Comparison of ENCODE assay signal across 8 cellular contexts in genomic region chr7:55568613-55569268, GRCh38. TPM values are rescaled to one million over a fixed set of nuclear protein-coding genes. Genes with fewer than 3 reads are reported as not detected.
DNase-seq lines count a peak whose midpoint lies in the region; ATAC-seq, FAIRE-seq and TF ChIP-seq lines count a peak whose summit lies in the region.

No MANE protein-coding gene starts in this region.

- H3K4me1 ChIP-seq in left ventricle myocardium inferior = peaks cover 69% of the 10 kb centered on the region
- H3K4me1 ChIP-seq in right atrium auricular region = peaks cover 5 to 45% of the 10 kb centered on the region in 2 donors
- H3K4me1 ChIP-seq in kidney (ENCODE audit: control insufficient read depth in 1 of 2, insufficient read depth in 1 of 2, low read depth in 1 of 2, low read length in 2 of 2) = peaks cover 26 to 29% of the 10 kb centered on the region in 2 donors
- peaks cover 18% of the 10 kb centered on the region for H3K4me1 ChIP-seq in testis

- no peak for TF ChIP-seq POLR2A in testis (IDR thresholded peaks at IDR 0.05)

- no peaks in the 10 kb centered on the region for H3K27me3 ChIP-seq in left ventricle myocardium inferior (ENCODE audit: low read depth)
- H3K27me3 ChIP-seq in right atrium auricular region = no peaks in the 10 kb centered on the region
- H3K27me3 ChIP-seq in testis = no peaks in the 10 kb centered on the region

- H3K4me3 ChIP-seq in left ventricle myocardium inferior (no peak overlapping the region), right atrium auricular region (no peak overlapping the region), kidney (ENCODE audit: low read length in 2 of 2) (no peak overlapping the region), testis (no peak overlapping the region)

- TF ChIP-seq CTCF in left ventricle myocardium inferior (IDR thresholded peaks at IDR 0.05; ENCODE audit: borderline replicate concordance) (no peak), right atrium auricular region (IDR thresholded peaks at IDR 0.05) (no peak), kidney (IDR thresholded peaks at IDR 0.05; ENCODE audit: borderline replicate concordance, extremely low read depth, insufficient read depth) (no peak), testis (IDR thresholded peaks at IDR 0.05) (no peak)

- peaks cover 72% of the 10 kb centered on the region for H3K4me1 Mint-ChIP-seq in activated CD4-positive, alpha-beta memory T cell treated with anti-CD3 and anti-CD28 coated beads, Interleukin-2, amount 10 ng/mL, durations not matched to agents 7 days and 5 days

- H3K27ac Mint-ChIP-seq in activated CD4-positive, alpha-beta memory T cell treated with anti-CD3 and anti-CD28 coated beads, Interleukin-2, amount 10 ng/mL, durations not matched to agents 7 days and 5 days = peak overlapping the region; percentile 31

- ATAC-seq in GM19452 (IDR thresholded peaks at IDR 0.05; ENCODE audit: unreplicated experiment) = no peak

- H3K9ac ChIP-seq in kidney (ENCODE audit: low read length in 2 of 2) = no peak overlapping the region

- H3K4me3 Mint-ChIP-seq in activated CD4-positive, alpha-beta memory T cell treated with anti-CD3 and anti-CD28 coated beads, Interleukin-2, amount 10 ng/mL, durations not matched to agents 7 days and 5 days = no peak overlapping the region

- no peak for FAIRE-seq in kidney (lab: Jason Lieb, UNC)

- intact Hi-C loops in left ventricle myocardium inferior (cut with micrococcal nuclease) = no loop called here
- intact Hi-C loops in kidney (cut with DNase I) = no loop called here
- intact Hi-C loops in testis (cut with DNase I; ENCODE audit: low total_unique reads) = no loop called here

- DNase-seq in left ventricle myocardium inferior (no peak), right atrium auricular region (ENCODE audit: low spot score) (no peak), kidney (no peak), testis (no peak), hippocampal formation (lab: John Stamatoyannopoulos, UW) (no peak), GDM1 (lab: John Stamatoyannopoulos, UW) (no peak)
- no peak for DNase-seq in activated CD4-positive, alpha-beta memory T cell treated with anti-CD3 and anti-CD28 coated beads, Interleukin-2, amount 10 ng/mL, durations not matched to agents 7 days and 5 days

- 56 to 62% methylated on average over 4 of the region's 4 CpGs for WGBS in testis, 2 donors

- peak overlapping the region; percentile 57 for H3K27ac ChIP-seq in left ventricle myocardium inferior (replicated peaks)
- no peak overlapping the region for H3K27ac ChIP-seq in right atrium auricular region
- H3K27ac ChIP-seq in kidney (ENCODE audit: low read depth in 2 of 2, low read length in 2 of 2) = peak overlapping the region; percentile 48
- no peak overlapping the region for H3K27ac ChIP-seq in testis

- no peaks in the 10 kb centered on the region for H3K9me3 Mint-ChIP-seq in activated CD4-positive, alpha-beta memory T cell treated with anti-CD3 and anti-CD28 coated beads, Interleukin-2, amount 10 ng/mL, durations not matched to agents 7 days and 5 days

- H3K9me3 ChIP-seq in left ventricle myocardium inferior (replicated peaks) (no peaks in the 10 kb centered on the region), right atrium auricular region (no peaks in the 10 kb centered on the region), kidney (ENCODE audit: control insufficient read depth in 1 of 2, low read length in 2 of 2) (no peaks in the 10 kb centered on the region), testis (no peaks in the 10 kb centered on the region)

- POLR2A ChIA-PET in activated CD4-positive, alpha-beta memory T cell treated with anti-CD3 and anti-CD28 coated beads, Interleukin-2, amount 10 ng/mL, durations not matched to agents 7 days and 5 days (lab: Charles Lee) = interaction anchor here (0.8 to 6.7 kb wide), 3 partner anchors 22 to 259 kb away, joined by 3 to 88 read pairs (median 4); no protein-coding TSS in a partner anchor

- H3K36me3 Mint-ChIP-seq in activated CD4-positive, alpha-beta memory T cell treated with anti-CD3 and anti-CD28 coated beads, Interleukin-2, amount 10 ng/mL, durations not matched to agents 7 days and 5 days (ENCODE audit: low read depth) = peaks cover 6% of the 10 kb centered on the region

- CTCF ChIA-PET in activated CD4-positive, alpha-beta memory T cell treated with anti-CD3 and anti-CD28 coated beads, Interleukin-2, amount 10 ng/mL, durations not matched to agents 7 days and 5 days (lab: Charles Lee) = no interaction called here

- H3K36me3 ChIP-seq in left ventricle myocardium inferior (no peaks in the 10 kb centered on the region), right atrium auricular region (no peaks in the 10 kb centered on the region), kidney (ENCODE audit: control insufficient read depth in 1 of 2, insufficient read depth in 2 of 2, low read length in 2 of 2) (no peaks in the 10 kb centered on the region), testis (ENCODE audit: low read depth, missing control alignments) (no peaks in the 10 kb centered on the region)

- H3K27me3 Mint-ChIP-seq in activated CD4-positive, alpha-beta memory T cell treated with anti-CD3 and anti-CD28 coated beads, Interleukin-2, amount 10 ng/mL, durations not matched to agents 7 days and 5 days = no peaks in the 10 kb centered on the region

RNA-seq across cellular contexts. Expression of gene VOPP1, which starts 3.6 kb away (rescaled TPM):
- 23.7 TPM for total RNA-seq in left ventricle myocardium inferior
- total RNA-seq in right atrium auricular region = 10 to 100 TPM; 21.4 to 24.1 TPM
- total RNA-seq in activated CD4-positive, alpha-beta memory T cell treated with anti-CD3 and anti-CD28 coated beads, Interleukin-2, amount 10 ng/mL, durations not matched to agents 7 days and 5 days = 10 to 100 TPM; 51.4 to 52.7 TPM
- 98.7 TPM for total RNA-seq in kidney
- 47.3 TPM for polyA plus RNA-seq in kidney (ENCODE audit: insufficient read depth, low read depth, low replicate concordance)
- total RNA-seq in testis = 10 to 100 TPM; 25.0 to 26.6 TPM
- 29.3 TPM for polyA plus RNA-seq in testis (ENCODE audit: insufficient read depth, low read depth, low replicate concordance)

Comparison
In these comparisons a context has a peak if more than half of its experiments do, and no peak if none do; other contexts are left out.
1. H3K27ac ChIP-seq: peak in left ventricle myocardium inferior (single experiment) and kidney (2 of 2); none in right atrium auricular region (0 of 2) and testis (0 of 2).